In the genomic region with DNA sequence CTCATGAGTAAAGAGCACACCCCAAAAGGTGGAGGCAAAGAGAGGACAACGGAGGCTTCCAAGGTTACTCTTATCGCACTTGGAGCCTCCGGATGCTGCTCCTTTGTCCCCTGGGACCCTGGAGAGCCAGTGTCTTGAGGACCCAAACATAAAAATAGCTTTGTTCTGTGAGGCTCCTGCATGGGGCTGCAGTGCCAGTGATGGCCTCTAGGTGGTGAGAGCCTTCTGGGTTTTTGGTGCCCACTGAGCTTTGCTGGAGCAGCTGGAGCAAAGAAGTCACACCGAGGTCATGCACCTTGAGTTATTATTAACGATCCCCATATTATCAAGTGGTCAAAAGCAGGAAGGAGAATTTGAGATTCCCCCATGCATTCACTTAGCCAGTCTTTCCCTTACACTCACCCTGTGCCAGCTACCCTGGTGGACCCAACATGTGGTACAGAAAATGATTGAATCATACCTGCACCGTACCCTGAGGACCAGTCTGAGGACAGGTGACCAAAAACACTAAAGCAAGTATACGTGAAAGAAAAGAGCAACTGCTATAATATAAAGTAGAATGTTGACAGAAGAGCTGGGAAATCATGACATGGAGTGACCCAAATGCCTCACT, we compare ENCODE assay signal across 8 cellular contexts. TPM values are rescaled to one million over a fixed set of nuclear protein-coding genes. Genes with fewer than 3 reads are reported as not detected.
A peak's percentile ranks its signal among the peaks of the same experiment; 100 is the strongest.
DNase-seq lines count a peak whose midpoint lies in the region; ATAC-seq, FAIRE-seq and TF ChIP-seq lines count a peak whose summit lies in the region.

No MANE protein-coding gene starts in this region.

- H3K4me3 Mint-ChIP-seq in naive thymus-derived CD8-positive, alpha-beta T cell = no peak overlapping the region

- no peak overlapping the region for H3K27ac ChIP-seq in uterus

- no peak for TF ChIP-seq POLR2A in uterus (IDR thresholded peaks at IDR 0.05)

- no peaks in the 10 kb centered on the region for H3K36me3 ChIP-seq in uterus

- peaks cover 0 to 53% (median 17%) of the 10 kb centered on the region in 9 donors for H3K9me3 Mint-ChIP-seq in naive thymus-derived CD8-positive, alpha-beta T cell

- DNase-seq in GM10266 (ENCODE audit: extremely low spot score) (no peak), T follicular helper cell (ENCODE audit: low read depth) (peak; percentile 37), choroid plexus epithelial cell (ENCODE audit: low read depth) (no peak), uterus (peak in 1 of 2 donors; percentile 15), SHP77 treated with DMSO at 0.1 percent for 48 hours (lab: John Stamatoyannopoulos, UW) (no peak), RCC 7860 (ENCODE audit: low spot score) (no peak)
- DNase-seq in naive thymus-derived CD8-positive, alpha-beta T cell = peak; percentile 1 to 74 (median 12)

- TF ChIP-seq CTCF in GM10266 (IDR thresholded peaks at IDR 0.05; ENCODE audit: control insufficient read depth, insufficient read depth, low read depth, missing control alignments) (peak; percentile 26), choroid plexus epithelial cell (conservative IDR thresholded peaks at IDR 0.05; ENCODE audit: low read depth, low read length) (peak; percentile 47), uterus (IDR thresholded peaks at IDR 0.05) (peak; percentile 48 to 71 (median 65))

- no peak overlapping the region for H3K27ac Mint-ChIP-seq in naive thymus-derived CD8-positive, alpha-beta T cell

- no peaks in the 10 kb centered on the region for H3K9me3 ChIP-seq in uterus

- intact Hi-C loops in uterus (cut with DNase I; ENCODE audit: low total_unique reads) = no loop called here

- FAIRE-seq in RCC 7860 (lab: Jason Lieb, UNC) = no peak

- peak in 1 of 2 donors; percentile 54 for ATAC-seq in naive thymus-derived CD8-positive, alpha-beta T cell
- no peak for ATAC-seq in HG03378 (IDR thresholded peaks at IDR 0.05; ENCODE audit: unreplicated experiment)

- H3K4me1 Mint-ChIP-seq in naive thymus-derived CD8-positive, alpha-beta T cell = no peaks in the 10 kb centered on the region

- no peaks in the 10 kb centered on the region for H3K4me1 ChIP-seq in uterus

- H3K27me3 ChIP-seq in uterus = no peaks in the 10 kb centered on the region

- H3K4me3 ChIP-seq in choroid plexus epithelial cell (ENCODE audit: low read depth, low read length) (no peak overlapping the region), uterus (no peak overlapping the region)

- no peaks in the 10 kb centered on the region for H3K27me3 Mint-ChIP-seq in naive thymus-derived CD8-positive, alpha-beta T cell

- POLR2A ChIA-PET in naive thymus-derived CD8-positive, alpha-beta T cell (lab: Charles Lee) = interaction anchor here (0.6 kb wide), 1 partner anchor 145 kb away, joined by 4 read pairs; no protein-coding TSS in a partner anchor

- H3K36me3 Mint-ChIP-seq in naive thymus-derived CD8-positive, alpha-beta T cell = peaks cover 5 to 23% (median 18%) of the 10 kb centered on the region in 3 donors

RNA-seq across cellular contexts. Expression of gene ZNF682, which starts 41.5 kb away (rescaled TPM):
- 10 to 100 TPM; 11.7 to 11.8 TPM for total RNA-seq in naive thymus-derived CD8-positive, alpha-beta T cell
- 1 to 10 TPM; 2.8 to 5.9 (median 3.4) TPM for polyA plus RNA-seq in naive thymus-derived CD8-positive, alpha-beta T cell
- total RNA-seq in uterus = 1 to 10 TPM; 1.3 to 6.8 (median 4.9) TPM

Comparison
In these comparisons a context has a peak if more than half of its experiments do, and no peak if none do; other contexts are left out.
1. DNase-seq: peak in T follicular helper cell (single experiment) and naive thymus-derived CD8-positive, alpha-beta T cell (10 of 10); none in GM10266 (single experiment), choroid plexus epithelial cell (single experiment), SHP77 treated with DMSO at 0.1 percent for 48 hours (single experiment) and RCC 7860 (single experiment).
2. Peak in every context shown above with its lines, with median percentiles within 50 percentile points of each other: CTCF ChIP-seq.